Comparison of ENCODE assay signal across 10 cellular contexts in the genomic region with DNA sequence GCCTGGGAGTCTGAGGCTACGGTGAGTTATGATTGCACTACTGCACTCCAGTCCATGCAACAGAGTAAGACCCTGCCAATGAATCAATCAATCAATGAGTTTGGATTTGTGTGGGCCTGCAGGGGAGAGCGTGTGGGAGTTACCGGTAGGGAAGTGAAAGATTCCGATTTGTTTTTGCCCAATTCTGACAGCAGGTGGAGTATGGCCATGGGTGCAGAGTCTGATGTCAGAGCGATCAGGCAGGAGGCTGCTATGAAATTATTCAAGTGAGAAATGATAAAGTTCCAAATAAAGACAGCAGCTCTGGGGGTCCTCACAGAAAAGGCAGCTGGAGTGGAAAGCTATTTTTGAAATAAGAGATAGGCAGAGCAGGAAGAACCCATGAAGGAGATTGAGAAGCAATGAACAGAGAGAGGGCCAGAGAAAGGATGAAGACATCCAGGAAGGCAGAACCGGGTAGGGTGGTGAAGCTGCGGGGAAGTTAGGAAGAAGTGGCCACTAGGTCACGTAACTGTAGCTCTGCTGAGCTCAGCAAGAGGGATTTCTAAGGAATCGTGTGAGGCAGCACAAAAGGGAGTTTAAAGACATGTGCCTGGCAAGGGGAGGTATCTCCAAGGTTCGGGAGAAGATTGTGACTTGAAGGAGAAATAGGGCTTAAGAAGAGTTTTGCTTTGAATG.
DNase-seq lines count a peak whose midpoint lies in the region; ATAC-seq and TF ChIP-seq lines count a peak whose summit lies in the region.
"Had no signal": no experiment of that assay in that cellular context is flagged by ENCODE, and none has a peak within 500 bp of the region (broad histone marks: within the 10 kb centered on the region; RNA-seq: fewer than 3 reads in every experiment).

No MANE protein-coding gene starts in this region.

- H3K9me3 Mint-ChIP-seq in nephron progenitor cell: no peaks in the 10 kb centered on the region

- H3K4me3 Mint-ChIP-seq in nephron progenitor cell: no peak overlapping the region

- no peaks in the 10 kb centered on the region for H3K27me3 ChIP-seq in OCI-LY3 (ENCODE audit: low read depth, low read length)
- H3K27me3 ChIP-seq in foreskin keratinocyte: no peaks in the 10 kb centered on the region

- ATAC-seq in foreskin keratinocyte: peak; percentile 27
- no peak for ATAC-seq in GM18520 (IDR thresholded peaks at IDR 0.05; ENCODE audit: unreplicated experiment)

- H2AFZ ChIP-seq in OCI-LY3 (ENCODE audit: low read depth, low read length): peak overlapping the region; percentile 34

- TF ChIP-seq CTCF in GM12864 (IDR thresholded peaks at IDR 0.05; ENCODE audit: low read depth, low read length, missing control alignments) (peak; percentile 22), OCI-LY3 (IDR thresholded peaks at IDR 0.05; ENCODE audit: low read depth, low read length) (peak; percentile 47), foreskin keratinocyte (conservative IDR thresholded peaks at IDR 0.05) (peak; percentile 41), nephron progenitor cell (IDR thresholded peaks at IDR 0.05) (no peak)

- H3K27me3 Mint-ChIP-seq in nephron progenitor cell (ENCODE audit: low read depth, poor library complexity): no peaks in the 10 kb centered on the region

- H3K9ac ChIP-seq in OCI-LY3 (ENCODE audit: low read length): no peak overlapping the region

- no peaks in the 10 kb centered on the region for H3K4me1 Mint-ChIP-seq in nephron progenitor cell

- peak overlapping the region; percentile 62 for H3K4me2 ChIP-seq in OCI-LY3 (ENCODE audit: low read length)

- no peaks in the 10 kb centered on the region for H3K36me3 ChIP-seq in OCI-LY3 (replicated peaks; ENCODE audit: low read depth, low read length)

- no peak for DNase-seq in GM12864 (ENCODE audit: low read depth)
- no peak for DNase-seq in foreskin keratinocyte
- peak; percentile 57 for DNase-seq in putamen (ENCODE audit: low spot score)
- DNase-seq in HUDEP-2 (lab: John Stamatoyannopoulos, UW; ENCODE audit: unreplicated experiment in 76 of 76): no peak
- no peak for DNase-seq in nephron progenitor cell
- no peak for DNase-seq in UCSD-AML1 (lab: John Stamatoyannopoulos, UW; ENCODE audit: unreplicated experiment)
- DNase-seq: activated naive CD4-positive, alpha-beta T cell; NCI-H774 had no signal

- H3K4me1 ChIP-seq in OCI-LY3 (ENCODE audit: low read length) (peaks cover 14% of the 10 kb centered on the region), foreskin keratinocyte (no peaks in the 10 kb centered on the region)

- no peaks in the 10 kb centered on the region for H4K20me1 ChIP-seq in OCI-LY3 (ENCODE audit: insufficient read depth, low read length)

- H3K27ac ChIP-seq in OCI-LY3 (ENCODE audit: low read length) (no peak overlapping the region), foreskin keratinocyte (no peak overlapping the region)

- peaks cover 24% of the 10 kb centered on the region for H3K36me3 Mint-ChIP-seq in nephron progenitor cell (ENCODE audit: low read depth)

- H3K9me3 ChIP-seq in OCI-LY3 (ENCODE audit: insufficient read depth, low read length): no peaks in the 10 kb centered on the region

- no peaks in the 10 kb centered on the region for H3K79me2 ChIP-seq in OCI-LY3 (ENCODE audit: low read length)

- no peak overlapping the region for H3K4me3 ChIP-seq in GM12864 (ENCODE audit: low read depth, low read length)
- no peak overlapping the region for H3K4me3 ChIP-seq in OCI-LY3 (ENCODE audit: low read length)

- no peak overlapping the region for H3K27ac Mint-ChIP-seq in nephron progenitor cell
